In the genomic region with DNA sequence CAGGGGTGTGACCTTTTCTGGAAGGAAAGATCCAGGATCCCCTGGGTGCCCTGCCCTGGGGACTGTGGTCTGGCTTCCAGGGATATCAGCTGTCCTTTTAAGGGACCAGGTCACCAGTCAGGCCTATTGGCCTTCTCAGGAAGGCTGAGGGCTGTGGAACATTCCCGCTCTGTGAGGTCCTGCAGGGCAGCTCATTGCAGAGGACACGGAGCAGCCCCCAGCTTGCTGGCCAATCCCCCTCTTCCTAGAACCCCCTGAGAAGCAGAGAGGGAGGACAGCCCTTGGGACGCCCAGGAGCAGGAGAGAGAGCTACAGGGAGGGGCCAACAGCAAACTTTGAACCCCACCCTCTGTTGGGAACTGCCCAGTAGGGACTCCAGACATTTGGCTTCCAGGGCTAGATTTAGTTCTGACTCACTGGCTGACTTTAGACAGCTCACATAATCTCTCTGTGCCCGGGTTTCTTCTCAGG, we compare ENCODE assay signal across 16 cellular contexts.
DNase-seq lines count a peak whose midpoint lies in the region; ATAC-seq, FAIRE-seq and TF ChIP-seq lines count a peak whose summit lies in the region.
"Had no signal": no experiment of that assay in that cellular context is flagged by ENCODE, and none has a peak within 500 bp of the region (broad histone marks: within the 10 kb centered on the region; RNA-seq: fewer than 3 reads in every experiment).

No MANE protein-coding gene starts in this region.

- no peak overlapping the region for H3K4me2 ChIP-seq in SK-N-SH

- H3K27ac ChIP-seq in SK-N-SH (ENCODE audit: low read depth in 2 of 2, low read length in 1 of 2) (no peak overlapping the region), right atrium auricular region (peak overlapping the region; percentile 83 to 85), thoracic aorta (peak overlapping the region; percentile 91 to 97)
- H3K27ac ChIP-seq: 22Rv1, lower lobe of right lung, neutrophil had no signal

- POLR2A ChIA-PET in SK-N-SH (lab: Yijun Ruan, JAX) = no interaction called here

- WGBS in SK-N-SH (ENCODE audit: low lambda C conversion rate) = 38% methylated on average over 2 of the region's 4 CpGs

- H3F3A ChIP-seq in SK-N-SH (replicated peaks; ENCODE audit: insufficient read depth) = no peaks in the 10 kb centered on the region

- no peak overlapping the region for H3K9ac ChIP-seq in SK-N-SH

- in situ Hi-C loops in astrocyte of the cerebellum (cut with HindIII; ENCODE audit: low sequenced_read_pairs) = no loop called here

- H3K4me1 ChIP-seq in SK-N-SH (ENCODE audit: control insufficient read depth in 1 of 2, insufficient read depth in 2 of 2, low read depth in 1 of 2, low read length in 1 of 2) = peaks cover under 1 to 41% of the 10 kb centered on the region in 2 experiments; a peak in 2 of 4 replicates
- H3K4me1 ChIP-seq in right atrium auricular region = peaks cover 0 to 77% of the 10 kb centered on the region in 2 donors
- H3K4me1 ChIP-seq in thoracic aorta (ENCODE audit: control insufficient read depth in 1 of 2, low read depth in 2 of 2) = peaks cover 58 to 95% of the 10 kb centered on the region in 2 donors
- H3K4me1 ChIP-seq: lower lobe of right lung had no signal

- H3K79me2 ChIP-seq in SK-N-SH (ENCODE audit: insufficient read depth) = no peaks in the 10 kb centered on the region

- TF ChIP-seq EP300 in SK-N-SH (IDR thresholded peaks at IDR 0.05; ENCODE audit: borderline replicate concordance in 1 of 2, low read depth in 1 of 2, low read length in 1 of 2) = no peak

- ATAC-seq in SK-N-SH treated with all-trans-retinoic acid at 6 μM for 48 hours (peak; percentile 39; the same call in 2 of the 3 replicates), thoracic aorta (ENCODE audit: insufficient number of reproducible peaks, low FRiP score, low read depth) (peak; percentile 74), HG02885 (IDR thresholded peaks at IDR 0.05; ENCODE audit: poor library complexity, unreplicated experiment) (no peak)
- ATAC-seq: lower lobe of right lung had no signal

- no peak for DNase-seq in SK-N-SH
- peak; percentile 40 for DNase-seq in astrocyte of the cerebellum (ENCODE audit: low read depth)
- no peak for DNase-seq in right atrium auricular region (ENCODE audit: low spot score)
- no peak for DNase-seq in thoracic aorta (ENCODE audit: low spot score)
- DNase-seq in dermis blood vessel endothelial cell = no peak
- no peak for DNase-seq in GM19239 (ENCODE audit: insufficient read length, low spot score)
- DNase-seq: activated CD4-positive, alpha-beta T cell treated with anti-CD3 and anti-CD28 coated beads, Interleukin-2, amount 10 ng/mL, durations not matched to agents 7 days and 5 days; activated gamma-delta T cell; lower lobe of right lung; transverse colon had no signal

- no peak for TF ChIP-seq RAD21 in SK-N-SH (IDR thresholded peaks at IDR 0.05; ENCODE audit: low read length)

- H3K4me3 ChIP-seq in SK-N-SH (ENCODE audit: low read depth in 2 of 2, low read length in 1 of 2) (no peak overlapping the region), astrocyte of the cerebellum (ENCODE audit: low read depth, low read length) (no peak overlapping the region), right atrium auricular region (no peak overlapping the region), thoracic aorta (no peak overlapping the region)
- H3K4me3 ChIP-seq: GM12878, heart left ventricle, lower lobe of right lung, transverse colon had no signal

- TF ChIP-seq CTCF in SK-N-SH (IDR thresholded peaks at IDR 0.05) (no peak), astrocyte of the cerebellum (IDR thresholded peaks at IDR 0.05; ENCODE audit: low read depth, low read length, missing control alignments) (no peak), right atrium auricular region (IDR thresholded peaks at IDR 0.05) (no peak), thoracic aorta (IDR thresholded peaks at IDR 0.05) (no peak)

- no peak for FAIRE-seq in GM19239 (lab: Jason Lieb, UNC)
- FAIRE-seq: GM12878 had no signal

- CTCF ChIA-PET in SK-N-SH (lab: Yijun Ruan, JAX) = interaction anchor here (1.1 to 2.7 kb wide), 6 partner anchors 10 to 181 kb away, joined by 3 to 17 read pairs (median 7); no protein-coding TSS in a partner anchor

- H3K36me3 ChIP-seq in SK-N-SH (replicated peaks in 1 of 2; ENCODE audit: control insufficient read depth in 1 of 2, insufficient read depth in 2 of 2, low read length in 1 of 2) (no peaks in the 10 kb centered on the region), right atrium auricular region (no peaks in the 10 kb centered on the region), thoracic aorta (no peaks in the 10 kb centered on the region)
- H3K36me3 ChIP-seq: heart left ventricle, lower lobe of right lung, neutrophil, transverse colon had no signal

- no peaks in the 10 kb centered on the region for H3K9me2 ChIP-seq in SK-N-SH

- no peaks in the 10 kb centered on the region for H4K20me1 ChIP-seq in SK-N-SH (ENCODE audit: insufficient read depth)

- H3K27me3 ChIP-seq in SK-N-SH (ENCODE audit: insufficient read depth) (no peaks in the 10 kb centered on the region), right atrium auricular region (no peaks in the 10 kb centered on the region), thoracic aorta (replicated peaks; ENCODE audit: insufficient read depth) (no peaks in the 10 kb centered on the region)
- H3K27me3 ChIP-seq: heart left ventricle, neutrophil, transverse colon had no signal

- H2AFZ ChIP-seq in SK-N-SH (ENCODE audit: low read depth) = no peak overlapping the region

- no peaks in the 10 kb centered on the region for H3K9me3 ChIP-seq in SK-N-SH
- no peaks in the 10 kb centered on the region for H3K9me3 ChIP-seq in right atrium auricular region
- H3K9me3 ChIP-seq in thoracic aorta = no peaks in the 10 kb centered on the region
- H3K9me3 ChIP-seq: heart left ventricle, lower lobe of right lung, neutrophil, transverse colon had no signal

TF ChIP-seq in SK-N-SH treated with all-trans-retinoic acid at 6 μM for 48 hours, 23 proteins besides CTCF, POLR2A, EP300 and RAD21 (continues in another document):
- TF ChIP-seq ZNF565 (CRISPR knock-in tag; conservative IDR thresholded peaks at IDR 0.05; ENCODE audit: low read depth) (no peak), TCF4 (CRISPR knock-in tag; IDR thresholded peaks at IDR 0.05; ENCODE audit: borderline replicate concordance) (no peak), ZFP30 (CRISPR knock-in tag; IDR thresholded peaks at IDR 0.05) (no peak), GLIS3 (CRISPR knock-in tag; IDR thresholded peaks at IDR 0.05) (no peak), ESRRG (CRISPR knock-in tag; IDR thresholded peaks at IDR 0.05) (no peak), ZC3H10 (CRISPR knock-in tag; IDR thresholded peaks at IDR 0.05) (no peak), ISL1 (CRISPR knock-in tag; IDR thresholded peaks at IDR 0.05) (no peak), PPARA (CRISPR knock-in tag; IDR thresholded peaks at IDR 0.05; ENCODE audit: borderline replicate concordance) (no peak), ZFP3 (CRISPR knock-in tag; IDR thresholded peaks at IDR 0.05) (no peak)
- TF ChIP-seq, protein P1, sequence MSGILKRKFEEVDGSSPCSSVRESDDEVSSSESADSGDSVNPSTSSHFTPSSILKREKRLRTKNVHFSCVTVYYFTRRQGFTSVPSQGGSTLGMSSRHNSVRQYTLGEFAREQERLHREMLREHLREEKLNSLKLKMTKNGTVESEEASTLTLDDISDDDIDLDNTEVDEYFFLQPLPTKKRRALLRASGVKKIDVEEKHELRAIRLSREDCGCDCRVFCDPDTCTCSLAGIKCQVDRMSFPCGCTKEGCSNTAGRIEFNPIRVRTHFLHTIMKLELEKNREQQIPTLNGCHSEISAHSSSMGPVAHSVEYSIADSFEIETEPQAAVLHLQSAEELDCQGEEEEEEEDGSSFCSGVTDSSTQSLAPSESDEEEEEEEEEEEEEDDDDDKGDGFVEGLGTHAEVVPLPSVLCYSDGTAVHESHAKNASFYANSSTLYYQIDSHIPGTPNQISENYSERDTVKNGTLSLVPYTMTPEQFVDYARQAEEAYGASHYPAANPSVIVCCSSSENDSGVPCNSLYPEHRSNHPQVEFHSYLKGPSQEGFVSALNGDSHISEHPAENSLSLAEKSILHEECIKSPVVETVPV (CRISPR knock-in tag; IDR thresholded peaks at IDR 0.05) = no peak

TF ChIP-seq in SK-N-SH, 30 proteins besides CTCF, POLR2A, EP300 and RAD21:
- TF ChIP-seq, protein P2, sequence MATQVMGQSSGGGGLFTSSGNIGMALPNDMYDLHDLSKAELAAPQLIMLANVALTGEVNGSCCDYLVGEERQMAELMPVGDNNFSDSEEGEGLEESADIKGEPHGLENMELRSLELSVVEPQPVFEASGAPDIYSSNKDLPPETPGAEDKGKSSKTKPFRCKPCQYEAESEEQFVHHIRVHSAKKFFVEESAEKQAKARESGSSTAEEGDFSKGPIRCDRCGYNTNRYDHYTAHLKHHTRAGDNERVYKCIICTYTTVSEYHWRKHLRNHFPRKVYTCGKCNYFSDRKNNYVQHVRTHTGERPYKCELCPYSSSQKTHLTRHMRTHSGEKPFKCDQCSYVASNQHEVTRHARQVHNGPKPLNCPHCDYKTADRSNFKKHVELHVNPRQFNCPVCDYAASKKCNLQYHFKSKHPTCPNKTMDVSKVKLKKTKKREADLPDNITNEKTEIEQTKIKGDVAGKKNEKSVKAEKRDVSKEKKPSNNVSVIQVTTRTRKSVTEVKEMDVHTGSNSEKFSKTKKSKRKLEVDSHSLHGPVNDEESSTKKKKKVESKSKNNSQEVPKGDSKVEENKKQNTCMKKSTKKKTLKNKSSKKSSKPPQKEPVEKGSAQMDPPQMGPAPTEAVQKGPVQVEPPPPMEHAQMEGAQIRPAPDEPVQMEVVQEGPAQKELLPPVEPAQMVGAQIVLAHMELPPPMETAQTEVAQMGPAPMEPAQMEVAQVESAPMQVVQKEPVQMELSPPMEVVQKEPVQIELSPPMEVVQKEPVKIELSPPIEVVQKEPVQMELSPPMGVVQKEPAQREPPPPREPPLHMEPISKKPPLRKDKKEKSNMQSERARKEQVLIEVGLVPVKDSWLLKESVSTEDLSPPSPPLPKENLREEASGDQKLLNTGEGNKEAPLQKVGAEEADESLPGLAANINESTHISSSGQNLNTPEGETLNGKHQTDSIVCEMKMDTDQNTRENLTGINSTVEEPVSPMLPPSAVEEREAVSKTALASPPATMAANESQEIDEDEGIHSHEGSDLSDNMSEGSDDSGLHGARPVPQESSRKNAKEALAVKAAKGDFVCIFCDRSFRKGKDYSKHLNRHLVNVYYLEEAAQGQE (IDR thresholded peaks at IDR 0.05; ENCODE audit: low read depth, low read length) = no peak
- TF ChIP-seq SIN3A (IDR thresholded peaks at IDR 0.05; ENCODE audit: borderline replicate concordance, low read depth, low read length) (no peak), MEF2A (IDR thresholded peaks at IDR 0.05; ENCODE audit: borderline replicate concordance, low read depth) (no peak), GABPA (IDR thresholded peaks at IDR 0.05; ENCODE audit: low read depth) (no peak)
- TF ChIP-seq, protein P3, sequence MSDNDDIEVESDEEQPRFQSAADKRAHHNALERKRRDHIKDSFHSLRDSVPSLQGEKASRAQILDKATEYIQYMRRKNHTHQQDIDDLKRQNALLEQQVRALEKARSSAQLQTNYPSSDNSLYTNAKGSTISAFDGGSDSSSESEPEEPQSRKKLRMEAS (IDR thresholded peaks at IDR 0.05; ENCODE audit: low read depth) = no peak

Comparison
In these comparisons a context has a peak if more than half of its experiments do, and no peak if none do; other contexts are left out.
1. H3K27ac ChIP-seq: peak in right atrium auricular region (2 of 2) and thoracic aorta (2 of 2); none in SK-N-SH (0 of 2).